Comparison of ENCODE assay signal across 1 cellular context in the genomic region with DNA sequence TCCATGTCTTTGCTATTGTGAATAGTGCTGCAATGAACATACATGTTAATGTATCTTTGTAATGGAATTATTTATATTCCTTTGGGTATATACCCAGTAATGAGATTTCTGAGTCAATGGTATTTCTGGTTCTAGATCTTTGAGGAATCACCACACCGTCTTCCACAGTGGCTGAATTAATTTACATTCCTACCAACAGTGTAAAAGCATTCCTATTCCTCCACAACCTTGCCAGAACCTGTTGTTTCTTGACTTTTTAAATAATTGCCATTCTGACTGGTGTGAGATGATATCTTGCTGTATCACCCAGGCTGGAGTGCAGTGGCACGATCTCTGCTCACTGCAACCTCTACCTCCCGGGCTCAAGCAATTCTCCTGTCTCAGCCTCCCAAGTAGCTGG. TPM values are rescaled to one million over a fixed set of nuclear protein-coding genes. Genes with fewer than 3 reads are reported as not detected.
"Had no signal": no experiment of that assay in that cellular context is flagged by ENCODE, and none has a peak within 500 bp of the region (broad histone marks: within the 10 kb centered on the region; RNA-seq: fewer than 3 reads in every experiment).

No MANE protein-coding gene starts in this region.

RNA-seq across cellular contexts. Expression of a gene that starts 26.8 kb away (rescaled TPM):
- polyA plus RNA-seq: naive thymus-derived CD8-positive, alpha-beta T cell had no signal
